Comparison of ENCODE assay signal across 16 cellular contexts in the genomic region with DNA sequence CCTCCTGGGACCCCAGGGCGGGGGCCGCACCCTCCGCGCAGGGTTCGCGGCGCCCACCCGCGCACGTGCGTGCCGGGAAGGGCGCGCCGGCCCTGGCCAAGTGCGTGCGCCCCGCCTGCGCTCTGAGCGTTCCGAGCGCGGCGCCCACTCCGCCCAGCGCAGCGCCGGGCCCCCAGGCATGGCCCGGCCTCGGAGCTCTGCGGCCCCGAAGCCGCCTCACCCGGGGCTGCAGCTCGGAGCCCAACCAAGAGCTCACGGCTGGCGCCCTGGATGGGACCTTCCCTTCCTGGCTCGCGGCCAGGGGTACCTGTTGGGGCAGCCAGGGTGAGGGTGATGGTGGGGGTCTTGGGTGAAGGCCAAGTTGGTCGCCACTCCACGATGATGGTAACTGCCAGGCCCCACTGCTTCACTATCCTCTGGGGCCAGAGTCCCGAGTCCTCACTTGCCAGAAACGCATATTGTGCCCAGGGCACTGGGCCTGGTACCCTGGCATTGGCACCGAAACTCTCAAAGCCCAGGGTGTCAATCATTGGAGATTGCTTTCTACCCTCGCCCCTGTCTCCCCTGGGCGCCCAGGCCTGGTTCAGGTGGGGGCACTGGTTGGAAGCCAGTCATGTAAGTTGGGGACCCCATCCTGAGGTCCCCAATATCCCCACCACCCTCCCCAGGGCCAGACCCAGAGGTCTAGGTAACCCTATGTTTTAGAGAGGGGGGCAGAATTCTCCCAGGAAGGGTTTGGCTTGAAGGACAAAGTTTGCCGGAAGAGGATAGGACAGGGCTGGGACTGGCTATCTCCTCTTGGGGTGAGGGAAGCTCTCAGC. TPM values are rescaled to one million over a fixed set of nuclear protein-coding genes. Genes with fewer than 3 reads are reported as not detected.
DNase-seq lines count a peak whose midpoint lies in the region; ATAC-seq, FAIRE-seq and TF ChIP-seq lines count a peak whose summit lies in the region.
"Had no signal": no experiment of that assay in that cellular context is flagged by ENCODE, and none has a peak within 500 bp of the region (broad histone marks: within the 10 kb centered on the region; RNA-seq: fewer than 3 reads in every experiment).

No MANE protein-coding gene starts in this region.

- TF ChIP-seq CTCF in body of pancreas (IDR thresholded peaks at IDR 0.05) (no peak), HepG2 (CRISPR knock-in tag; IDR thresholded peaks at IDR 0.05) (no peak), suprapubic skin (IDR thresholded peaks at IDR 0.05) (no peak)

- TF ChIP-seq POLR2A in body of pancreas (IDR thresholded peaks at IDR 0.05) = no peak
- TF ChIP-seq POLR2A in HepG2 (IDR thresholded peaks at IDR 0.05; ENCODE audit: insufficient read depth in 1 of 2, low read depth in 2 of 2, low read length in 2 of 2) = no peak
- TF ChIP-seq POLR2A in suprapubic skin (IDR thresholded peaks at IDR 0.05) = no peak

- peak; percentile 10 for DNase-seq in DMS79 treated with DMSO at 0.1 percent for 48 hours (lab: John Stamatoyannopoulos, UW)
- DNase-seq in DMS79 (lab: John Stamatoyannopoulos, UW) = no peak
- peak in 1 of 4 donors; percentile 33 for DNase-seq in body of pancreas
- no peak for DNase-seq in HepG2 (ENCODE audit: low spot score)
- peak in 1 of 2 donors; percentile 57 for DNase-seq in suprapubic skin (ENCODE audit: low spot score in 2 of 2)
- no peak for DNase-seq in stimulated activated naive CD8-positive, alpha-beta T cell treated with anti-CD3 and anti-CD28 coated beads, Interleukin-15, Interleukin-2, amounts not matched to agents 100 U/mL and 50 U/mL, for 24 hours
- DNase-seq in GOT3 (lab: John Stamatoyannopoulos, UW) = no peak
- DNase-seq: activated CD8-positive, alpha-beta memory T cell treated with anti-CD3 and anti-CD28 coated beads for 24 hours; activated naive CD8-positive, alpha-beta T cell treated with anti-CD3 and anti-CD28 coated beads for 36 hours; NCI-H2029 treated with DMSO at 0.1 percent for 48 hours; stimulated activated CD4-positive, alpha-beta T cell treated with anti-CD3 and anti-CD28 coated beads, Interleukin-4, amount 100 ng/mL, for 1 hour; T-helper 9 cell had no signal

- in situ Hi-C loops in HepG2 (cut with HindIII; ENCODE audit: extremely low pct_ligation_motif_present, low pct_unique_long_range_greater_than_20kb) = no loop called here

- H2AFZ ChIP-seq in HepG2 (ENCODE audit: low read length) = no peak overlapping the region

- H3K9me3 ChIP-seq in body of pancreas (no peaks in the 10 kb centered on the region), HepG2 (ENCODE audit: low read length) (no peaks in the 10 kb centered on the region), suprapubic skin (no peaks in the 10 kb centered on the region)
- H3K9me3 ChIP-seq: left lung, pancreas had no signal

- no peak overlapping the region for H3K9ac ChIP-seq in HepG2 (ENCODE audit: insufficient read depth, low read depth, low read length)

- H3K4me3 ChIP-seq in body of pancreas (no peak overlapping the region), HepG2 (replicated peaks in 1 of 3; ENCODE audit: insufficient read depth in 1 of 3, low read depth in 2 of 3, low read length in 3 of 3) (no peak overlapping the region), suprapubic skin (peak overlapping the region; percentile 49)
- H3K4me3 ChIP-seq: left lung had no signal

- peak; percentile 32 for ATAC-seq in body of pancreas
- ATAC-seq in HepG2 = no peak
- ATAC-seq in stimulated activated naive CD8-positive, alpha-beta T cell treated with anti-CD3 and anti-CD28 coated beads, Interleukin-15, Interleukin-2, amounts not matched to agents 100 U/mL and 50 U/mL, for 24 hours = no peak
- no peak for ATAC-seq in HG02571 (IDR thresholded peaks at IDR 0.05; ENCODE audit: unreplicated experiment)
- ATAC-seq: left lung had no signal

- H3K27ac ChIP-seq in body of pancreas = no peak overlapping the region
- H3K27ac ChIP-seq in HepG2 (ENCODE audit: extremely low read length, insufficient read depth, low read length) = no peak overlapping the region
- H3K27ac ChIP-seq in suprapubic skin = peak overlapping the region; percentile 74
- H3K27ac ChIP-seq: 22Rv1, left lung, pancreas had no signal

- H3K4me2 ChIP-seq in HepG2 (ENCODE audit: low read depth, low read length) = no peak overlapping the region

- H3K79me2 ChIP-seq in HepG2 (ENCODE audit: insufficient read depth, low read length) = no peaks in the 10 kb centered on the region

- H3K27me3 ChIP-seq in body of pancreas (peaks cover 0 to 10% of the 10 kb centered on the region in 2 donors), HepG2 (ENCODE audit: control insufficient read depth in 1 of 2, insufficient read depth in 2 of 2, low read length in 2 of 2) (peaks cover 4 to 55% of the 10 kb centered on the region in 2 experiments; a peak in 4 of 5 replicates), suprapubic skin (peaks cover 37% of the 10 kb centered on the region)
- H3K27me3 ChIP-seq: pancreas had no signal

- no TSS peak for BruUV-seq in HepG2 (replicated peaks; lab: Mats Ljungman, UMichigan)

- TF ChIP-seq EP300 in HepG2 (IDR thresholded peaks at IDR 0.05; ENCODE audit: low read depth in 2 of 2, low read length in 2 of 2) (no peak), HepG2 (CRISPR knock-in tag; IDR thresholded peaks at IDR 0.05; ENCODE audit: borderline replicate concordance) (no peak), suprapubic skin (IDR thresholded peaks at IDR 0.05) (no peak)

- intact Hi-C loops in body of pancreas (cut with DNase I) = no loop called here
- intact Hi-C loops in HepG2 (cut with micrococcal nuclease; ENCODE audit: unreplicated experiment) = no loop called here

- POLR2A ChIA-PET in HepG2 (lab: Yijun Ruan, JAX) = no interaction called here

- TF ChIP-seq RAD21 in HepG2 (CRISPR knock-in tag; IDR thresholded peaks at IDR 0.05) = no peak

- H3K4me1 ChIP-seq in body of pancreas (peaks cover 3% of the 10 kb centered on the region), HepG2 (ENCODE audit: insufficient read depth, low read length) (no peaks in the 10 kb centered on the region), suprapubic skin (peaks cover 45% of the 10 kb centered on the region)
- H3K4me1 ChIP-seq: left lung, pancreas had no signal

- H4K20me1 ChIP-seq in HepG2 (ENCODE audit: insufficient read depth, low read length) = no peaks in the 10 kb centered on the region

- no peak for FAIRE-seq in HepG2 (lab: Jason Lieb, UNC)
- FAIRE-seq: pancreas had no signal

- no peaks in the 10 kb centered on the region for H3K36me3 ChIP-seq in body of pancreas (replicated peaks in 1 of 2; ENCODE audit: insufficient read depth in 1 of 2, low read depth in 2 of 2)
- no peaks in the 10 kb centered on the region for H3K36me3 ChIP-seq in HepG2 (replicated peaks in 1 of 2; ENCODE audit: control insufficient read depth in 1 of 2, insufficient read depth in 2 of 2, low read length in 2 of 2)
- H3K36me3 ChIP-seq in suprapubic skin = no peaks in the 10 kb centered on the region
- H3K36me3 ChIP-seq: left lung, pancreas had no signal

- CTCF ChIA-PET in HepG2 (lab: Yijun Ruan, JAX; ENCODE audit: low intra/inter-chr PET ratio, low total read pairs) = no interaction called here

- 12 to 90% methylated on average over 2 to 33 of the region's 47 CpGs for WGBS in body of pancreas, 2 donors
- WGBS in HepG2 (ENCODE audit: low lambda C conversion rate) = 60% methylated on average over 7 of the region's 47 CpGs
- WGBS in suprapubic skin = 23% methylated on average over 19 of the region's 47 CpGs

TF ChIP-seq in HepG2, 621 proteins besides CTCF, POLR2A, EP300 and RAD21 (continues in another document):
- no peak for TF ChIP-seq NCOA1 (CRISPR knock-in tag; IDR thresholded peaks at IDR 0.05)
- no peak for TF ChIP-seq ZEB1 (IDR thresholded peaks at IDR 0.05; ENCODE audit: insufficient replicate concordance, low read depth)

RNA-seq across cellular contexts. Expression of gene ANO1, which starts 0.9 kb away (rescaled TPM):
- 10 to 100 TPM in 1 of 2 donors, 1 to 10 TPM in 1; 7.3 to 23.1 TPM for total RNA-seq in body of pancreas
- total RNA-seq in HepG2 (2016; rRNA removed; fragmentation: Illumina TruSeq; extraction: Trizol) = not detected in 2 replicates
- total RNA-seq in HepG2 (2016; cell fraction: cytosol; rRNA removed; fragmentation: Illumina TruSeq; extraction: Trizol; ENCODE audit: low read depth) = not detected in 2 replicates
- not detected in 2 replicates for total RNA-seq in HepG2 (2016; cell fraction: insoluble cytoplasmic fraction; rRNA removed; fragmentation: Illumina TruSeq; extraction: Trizol)
- total RNA-seq in HepG2 (2016; cell fraction: membrane; rRNA removed; fragmentation: Illumina TruSeq; extraction: Trizol) = not detected in 2 replicates
- not detected in 2 replicates for total RNA-seq in HepG2 (2016; cell fraction: nucleus; rRNA removed; fragmentation: Illumina TruSeq; extraction: Trizol)
- polyA plus RNA-seq in HepG2 (2011; rRNA removed) = not detected in 2 replicates
- polyA plus RNA-seq in HepG2 (2011; cell fraction: cytosol; rRNA removed) = not detected in 2 replicates
- polyA plus RNA-seq in HepG2 (2011; cell fraction: nucleus; rRNA removed) = not detected in 2 replicates
- not detected in 2 replicates for polyA plus RNA-seq in HepG2 (2012)
- polyA plus RNA-seq in HepG2 (2016; cell fraction: cytosol; fragmentation: Illumina TruSeq; extraction: Trizol; ENCODE audit: low read depth) = not detected in 2 replicates
- not detected in 2 replicates for polyA plus RNA-seq in HepG2 (2016; cell fraction: insoluble cytoplasmic fraction; fragmentation: Illumina TruSeq; extraction: Trizol; ENCODE audit: low read depth)
- polyA plus RNA-seq in HepG2 (2016; cell fraction: membrane; fragmentation: Illumina TruSeq; extraction: Trizol; ENCODE audit: low read depth) = not detected in 2 replicates
- not detected in 2 replicates for polyA plus RNA-seq in HepG2 (2016; cell fraction: nucleus; fragmentation: Illumina TruSeq; extraction: Trizol; ENCODE audit: insufficient read depth, low read depth)
- 0.14 TPM in 1 of 2 replicates, not detected in the other for polyA minus RNA-seq in HepG2 (2011; rRNA and poly(A)+ RNA removed; ENCODE audit: low replicate concordance)
- not detected in 2 replicates for polyA minus RNA-seq in HepG2 (2011; cell fraction: cytosol; rRNA and poly(A)+ RNA removed)
- not detected in 2 replicates for polyA minus RNA-seq in HepG2 (2011; cell fraction: nucleus; rRNA and poly(A)+ RNA removed)
- total RNA-seq in suprapubic skin = 100 to 1,000 TPM in 3 of 4 donors, 10 to 100 TPM in 1; 87.7 to 133 (median 108) TPM
- total RNA-seq: activated naive CD8-positive, alpha-beta T cell treated with anti-CD3 and anti-CD28 coated beads for 36 hours had no signal

Comparison
In these comparisons a context has a peak if more than half of its experiments do, and no peak if none do; other contexts are left out.
1. RNA of gene ANO1, which starts 0.9 kb away (total RNA-seq): 87.7 to 133 TPM in suprapubic skin and 7.3 to 23.1 TPM in body of pancreas; not detected in HepG2; every median in the first group is over 4 times any median in the second.